In genomic region chr9:131530930-131531832, GRCh38 we compare ENCODE assay signal across 1 cellular context.
TF ChIP-seq lines count a peak whose summit lies in the region.

TSS of gene UCK1 (minus strand) at chr9:131531263. CDS start at chr9:131531174, 89 bp downstream.

TF ChIP-seq in HEK293, 187 proteins besides CTCF, POLR2A, EP300 and RAD21 (continued from another document and continues in another):
- TF ChIP-seq, protein P1, sequence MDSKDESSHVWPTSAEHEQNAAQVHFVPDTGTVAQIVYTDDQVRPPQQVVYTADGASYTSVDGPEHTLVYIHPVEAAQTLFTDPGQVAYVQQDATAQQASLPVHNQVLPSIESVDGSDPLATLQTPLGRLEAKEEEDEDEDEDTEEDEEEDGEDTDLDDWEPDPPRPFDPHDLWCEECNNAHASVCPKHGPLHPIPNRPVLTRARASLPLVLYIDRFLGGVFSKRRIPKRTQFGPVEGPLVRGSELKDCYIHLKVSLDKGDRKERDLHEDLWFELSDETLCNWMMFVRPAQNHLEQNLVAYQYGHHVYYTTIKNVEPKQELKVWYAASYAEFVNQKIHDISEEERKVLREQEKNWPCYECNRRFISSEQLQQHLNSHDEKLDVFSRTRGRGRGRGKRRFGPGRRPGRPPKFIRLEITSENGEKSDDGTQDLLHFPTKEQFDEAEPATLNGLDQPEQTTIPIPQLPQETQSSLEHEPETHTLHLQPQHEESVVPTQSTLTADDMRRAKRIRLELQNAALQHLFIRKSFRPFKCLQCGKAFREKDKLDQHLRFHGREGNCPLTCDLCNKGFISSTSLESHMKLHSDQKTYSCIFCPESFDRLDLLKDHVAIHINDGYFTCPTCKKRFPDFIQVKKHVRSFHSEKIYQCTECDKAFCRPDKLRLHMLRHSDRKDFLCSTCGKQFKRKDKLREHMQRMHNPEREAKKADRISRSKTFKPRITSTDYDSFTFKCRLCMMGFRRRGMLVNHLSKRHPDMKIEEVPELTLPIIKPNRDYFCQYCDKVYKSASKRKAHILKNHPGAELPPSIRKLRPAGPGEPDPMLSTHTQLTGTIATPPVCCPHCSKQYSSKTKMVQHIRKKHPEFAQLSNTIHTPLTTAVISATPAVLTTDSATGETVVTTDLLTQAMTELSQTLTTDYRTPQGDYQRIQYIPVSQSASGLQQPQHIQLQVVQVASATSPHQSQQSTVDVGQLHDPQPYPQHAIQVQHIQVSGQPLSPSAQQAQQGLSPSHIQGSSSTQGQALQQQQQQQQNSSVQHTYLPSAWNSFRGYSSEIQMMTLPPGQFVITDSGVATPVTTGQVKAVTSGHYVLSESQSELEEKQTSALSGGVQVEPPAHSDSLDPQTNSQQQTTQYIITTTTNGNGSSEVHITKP (tag by site-specific recombination; IDR thresholded peaks at IDR 0.05) = no peak
- TF ChIP-seq ZNF266 (tag by site-specific recombination; IDR thresholded peaks at IDR 0.05; ENCODE audit: low read depth) (no peak), ZNF18 (tag by site-specific recombination; IDR thresholded peaks at IDR 0.05) (no peak), YY2 (tag by site-specific recombination; IDR thresholded peaks at IDR 0.05) (no peak), ZNF175 (tag by site-specific recombination; IDR thresholded peaks at IDR 0.05) (no peak), ZFP3 (tag by site-specific recombination; IDR thresholded peaks at IDR 0.05; ENCODE audit: low read depth) (no peak), ZNF792 (tag by site-specific recombination; IDR thresholded peaks at IDR 0.05) (no peak), ZSCAN23 (tag by site-specific recombination; IDR thresholded peaks at IDR 0.05) (no peak), ZNF121 (tag by site-specific recombination; IDR thresholded peaks at IDR 0.05) (no peak), SETDB1 (IDR thresholded peaks at IDR 0.05; ENCODE audit: insufficient read length, low read length) (no peak), BCL11A (tag by site-specific recombination; IDR thresholded peaks at IDR 0.05; ENCODE audit: low read depth) (no peak), ZFHX2 (tag by site-specific recombination; conservative IDR thresholded peaks at IDR 0.05) (peak; percentile 22; the same call in 1 of the 2 replicates), ZNF600 (tag by site-specific recombination; IDR thresholded peaks at IDR 0.05) (peak; percentile 61; the same call in 1 of the 2 replicates), ZNF10 (tag by site-specific recombination; IDR thresholded peaks at IDR 0.05) (no peak), ZNF302 (tag by site-specific recombination; IDR thresholded peaks at IDR 0.05; ENCODE audit: low read depth) (no peak), ZNF580 (tag by site-specific recombination; IDR thresholded peaks at IDR 0.05) (no peak), ZNF140 (tag by site-specific recombination; IDR thresholded peaks at IDR 0.05) (no peak), ZNF548 (tag by site-specific recombination; IDR thresholded peaks at IDR 0.05) (no peak), ZNF785 (tag by site-specific recombination; IDR thresholded peaks at IDR 0.05) (no peak), PRDM1 (tag by site-specific recombination; IDR thresholded peaks at IDR 0.05) (no peak), SP7 (tag by site-specific recombination; IDR thresholded peaks at IDR 0.05) (peak; percentile 28; the same call in 1 of the 2 replicates), ZNF660 (tag by site-specific recombination; IDR thresholded peaks at IDR 0.05) (0 out of 2 replicates have a peak, but pooled peaks have one; percentile 54), ZNF138 (tag by site-specific recombination; IDR thresholded peaks at IDR 0.05; ENCODE audit: borderline replicate concordance) (no peak), ZNF701 (tag by site-specific recombination; IDR thresholded peaks at IDR 0.05) (no peak), ZNF211 (tag by site-specific recombination; IDR thresholded peaks at IDR 0.05; ENCODE audit: low read depth) (no peak), ZNF510 (tag by site-specific recombination; IDR thresholded peaks at IDR 0.05; ENCODE audit: insufficient replicate concordance) (no peak), SP2 (tag by site-specific recombination; IDR thresholded peaks at IDR 0.05) (peak; percentile 43), ZNF391 (tag by site-specific recombination; IDR thresholded peaks at IDR 0.05; ENCODE audit: borderline replicate concordance, low read depth) (no peak), MYNN (tag by site-specific recombination; IDR thresholded peaks at IDR 0.05; ENCODE audit: borderline replicate concordance) (no peak), ZNF221 (tag by site-specific recombination; IDR thresholded peaks at IDR 0.05; ENCODE audit: borderline replicate concordance) (no peak), ZNF114 (tag by site-specific recombination; IDR thresholded peaks at IDR 0.05) (no peak), ZNF76 (tag by site-specific recombination; IDR thresholded peaks at IDR 0.05; ENCODE audit: borderline replicate concordance, low read depth) (peak; percentile 93), SP3 (tag by site-specific recombination; IDR thresholded peaks at IDR 0.05) (peak; percentile 70), ZNF16 (tag by site-specific recombination; IDR thresholded peaks at IDR 0.05; ENCODE audit: low read depth) (no peak), ZBTB7A (tag by site-specific recombination; IDR thresholded peaks at IDR 0.05; ENCODE audit: low read depth) (no peak), ZSCAN30 (tag by site-specific recombination; IDR thresholded peaks at IDR 0.05) (no peak; the same call in 1 of the 2 replicates), ZBTB8A (tag by site-specific recombination; IDR thresholded peaks at IDR 0.05) (peak; percentile 55; the same call in 1 of the 2 replicates), ZNF596 (tag by site-specific recombination; IDR thresholded peaks at IDR 0.05) (no peak), ZBTB21 (tag by site-specific recombination; IDR thresholded peaks at IDR 0.05) (no peak), ZNF433 (tag by site-specific recombination; IDR thresholded peaks at IDR 0.05; ENCODE audit: low read depth) (no peak), GFI1B (tag by site-specific recombination; IDR thresholded peaks at IDR 0.05) (no peak), HOXA7 (CRISPR knock-in tag; IDR thresholded peaks at IDR 0.05; ENCODE audit: borderline replicate concordance) (no peak), ZNF335 (tag by site-specific recombination; conservative IDR thresholded peaks at IDR 0.05) (peak; percentile 60), ZNF768 (tag by site-specific recombination; IDR thresholded peaks at IDR 0.05) (no peak), ZNF416 (tag by site-specific recombination; IDR thresholded peaks at IDR 0.05) (no peak)
- TF ChIP-seq, protein P2, sequence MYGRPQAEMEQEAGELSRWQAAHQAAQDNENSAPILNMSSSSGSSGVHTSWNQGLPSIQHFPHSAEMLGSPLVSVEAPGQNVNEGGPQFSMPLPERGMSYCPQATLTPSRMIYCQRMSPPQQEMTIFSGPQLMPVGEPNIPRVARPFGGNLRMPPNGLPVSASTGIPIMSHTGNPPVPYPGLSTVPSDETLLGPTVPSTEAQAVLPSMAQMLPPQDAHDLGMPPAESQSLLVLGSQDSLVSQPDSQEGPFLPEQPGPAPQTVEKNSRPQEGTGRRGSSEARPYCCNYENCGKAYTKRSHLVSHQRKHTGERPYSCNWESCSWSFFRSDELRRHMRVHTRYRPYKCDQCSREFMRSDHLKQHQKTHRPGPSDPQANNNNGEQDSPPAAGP (tag by site-specific recombination; IDR thresholded peaks at IDR 0.05) = no peak
- TF ChIP-seq, protein P3, sequence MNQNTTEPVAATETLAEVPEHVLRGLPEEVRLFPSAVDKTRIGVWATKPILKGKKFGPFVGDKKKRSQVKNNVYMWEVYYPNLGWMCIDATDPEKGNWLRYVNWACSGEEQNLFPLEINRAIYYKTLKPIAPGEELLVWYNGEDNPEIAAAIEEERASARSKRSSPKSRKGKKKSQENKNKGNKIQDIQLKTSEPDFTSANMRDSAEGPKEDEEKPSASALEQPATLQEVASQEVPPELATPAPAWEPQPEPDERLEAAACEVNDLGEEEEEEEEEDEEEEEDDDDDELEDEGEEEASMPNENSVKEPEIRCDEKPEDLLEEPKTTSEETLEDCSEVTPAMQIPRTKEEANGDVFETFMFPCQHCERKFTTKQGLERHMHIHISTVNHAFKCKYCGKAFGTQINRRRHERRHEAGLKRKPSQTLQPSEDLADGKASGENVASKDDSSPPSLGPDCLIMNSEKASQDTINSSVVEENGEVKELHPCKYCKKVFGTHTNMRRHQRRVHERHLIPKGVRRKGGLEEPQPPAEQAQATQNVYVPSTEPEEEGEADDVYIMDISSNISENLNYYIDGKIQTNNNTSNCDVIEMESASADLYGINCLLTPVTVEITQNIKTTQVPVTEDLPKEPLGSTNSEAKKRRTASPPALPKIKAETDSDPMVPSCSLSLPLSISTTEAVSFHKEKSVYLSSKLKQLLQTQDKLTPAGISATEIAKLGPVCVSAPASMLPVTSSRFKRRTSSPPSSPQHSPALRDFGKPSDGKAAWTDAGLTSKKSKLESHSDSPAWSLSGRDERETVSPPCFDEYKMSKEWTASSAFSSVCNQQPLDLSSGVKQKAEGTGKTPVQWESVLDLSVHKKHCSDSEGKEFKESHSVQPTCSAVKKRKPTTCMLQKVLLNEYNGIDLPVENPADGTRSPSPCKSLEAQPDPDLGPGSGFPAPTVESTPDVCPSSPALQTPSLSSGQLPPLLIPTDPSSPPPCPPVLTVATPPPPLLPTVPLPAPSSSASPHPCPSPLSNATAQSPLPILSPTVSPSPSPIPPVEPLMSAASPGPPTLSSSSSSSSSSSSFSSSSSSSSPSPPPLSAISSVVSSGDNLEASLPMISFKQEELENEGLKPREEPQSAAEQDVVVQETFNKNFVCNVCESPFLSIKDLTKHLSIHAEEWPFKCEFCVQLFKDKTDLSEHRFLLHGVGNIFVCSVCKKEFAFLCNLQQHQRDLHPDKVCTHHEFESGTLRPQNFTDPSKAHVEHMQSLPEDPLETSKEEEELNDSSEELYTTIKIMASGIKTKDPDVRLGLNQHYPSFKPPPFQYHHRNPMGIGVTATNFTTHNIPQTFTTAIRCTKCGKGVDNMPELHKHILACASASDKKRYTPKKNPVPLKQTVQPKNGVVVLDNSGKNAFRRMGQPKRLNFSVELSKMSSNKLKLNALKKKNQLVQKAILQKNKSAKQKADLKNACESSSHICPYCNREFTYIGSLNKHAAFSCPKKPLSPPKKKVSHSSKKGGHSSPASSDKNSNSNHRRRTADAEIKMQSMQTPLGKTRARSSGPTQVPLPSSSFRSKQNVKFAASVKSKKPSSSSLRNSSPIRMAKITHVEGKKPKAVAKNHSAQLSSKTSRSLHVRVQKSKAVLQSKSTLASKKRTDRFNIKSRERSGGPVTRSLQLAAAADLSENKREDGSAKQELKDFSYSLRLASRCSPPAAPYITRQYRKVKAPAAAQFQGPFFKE (tag by site-specific recombination; IDR thresholded peaks at IDR 0.05; ENCODE audit: borderline replicate concordance) = no peak
- TF ChIP-seq, protein P4, sequence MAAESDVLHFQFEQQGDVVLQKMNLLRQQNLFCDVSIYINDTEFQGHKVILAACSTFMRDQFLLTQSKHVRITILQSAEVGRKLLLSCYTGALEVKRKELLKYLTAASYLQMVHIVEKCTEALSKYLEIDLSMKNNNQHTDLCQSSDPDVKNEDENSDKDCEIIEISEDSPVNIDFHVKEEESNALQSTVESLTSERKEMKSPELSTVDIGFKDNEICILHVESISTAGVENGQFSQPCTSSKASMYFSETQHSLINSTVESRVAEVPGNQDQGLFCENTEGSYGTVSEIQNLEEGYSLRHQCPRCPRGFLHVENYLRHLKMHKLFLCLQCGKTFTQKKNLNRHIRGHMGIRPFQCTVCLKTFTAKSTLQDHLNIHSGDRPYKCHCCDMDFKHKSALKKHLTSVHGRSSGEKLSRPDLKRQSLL (tag by site-specific recombination; IDR thresholded peaks at IDR 0.05) = no peak
- TF ChIP-seq, protein P5, sequence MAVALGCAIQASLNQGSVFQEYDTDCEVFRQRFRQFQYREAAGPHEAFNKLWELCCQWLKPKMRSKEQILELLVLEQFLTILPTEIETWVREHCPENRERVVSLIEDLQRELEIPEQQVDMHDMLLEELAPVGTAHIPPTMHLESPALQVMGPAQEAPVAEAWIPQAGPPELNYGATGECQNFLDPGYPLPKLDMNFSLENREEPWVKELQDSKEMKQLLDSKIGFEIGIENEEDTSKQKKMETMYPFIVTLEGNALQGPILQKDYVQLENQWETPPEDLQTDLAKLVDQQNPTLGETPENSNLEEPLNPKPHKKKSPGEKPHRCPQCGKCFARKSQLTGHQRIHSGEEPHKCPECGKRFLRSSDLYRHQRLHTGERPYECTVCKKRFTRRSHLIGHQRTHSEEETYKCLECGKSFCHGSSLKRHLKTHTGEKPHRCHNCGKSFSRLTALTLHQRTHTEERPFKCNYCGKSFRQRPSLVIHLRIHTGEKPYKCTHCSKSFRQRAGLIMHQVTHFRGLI (tag by site-specific recombination; IDR thresholded peaks at IDR 0.05) = no peak
- TF ChIP-seq, protein P6, sequence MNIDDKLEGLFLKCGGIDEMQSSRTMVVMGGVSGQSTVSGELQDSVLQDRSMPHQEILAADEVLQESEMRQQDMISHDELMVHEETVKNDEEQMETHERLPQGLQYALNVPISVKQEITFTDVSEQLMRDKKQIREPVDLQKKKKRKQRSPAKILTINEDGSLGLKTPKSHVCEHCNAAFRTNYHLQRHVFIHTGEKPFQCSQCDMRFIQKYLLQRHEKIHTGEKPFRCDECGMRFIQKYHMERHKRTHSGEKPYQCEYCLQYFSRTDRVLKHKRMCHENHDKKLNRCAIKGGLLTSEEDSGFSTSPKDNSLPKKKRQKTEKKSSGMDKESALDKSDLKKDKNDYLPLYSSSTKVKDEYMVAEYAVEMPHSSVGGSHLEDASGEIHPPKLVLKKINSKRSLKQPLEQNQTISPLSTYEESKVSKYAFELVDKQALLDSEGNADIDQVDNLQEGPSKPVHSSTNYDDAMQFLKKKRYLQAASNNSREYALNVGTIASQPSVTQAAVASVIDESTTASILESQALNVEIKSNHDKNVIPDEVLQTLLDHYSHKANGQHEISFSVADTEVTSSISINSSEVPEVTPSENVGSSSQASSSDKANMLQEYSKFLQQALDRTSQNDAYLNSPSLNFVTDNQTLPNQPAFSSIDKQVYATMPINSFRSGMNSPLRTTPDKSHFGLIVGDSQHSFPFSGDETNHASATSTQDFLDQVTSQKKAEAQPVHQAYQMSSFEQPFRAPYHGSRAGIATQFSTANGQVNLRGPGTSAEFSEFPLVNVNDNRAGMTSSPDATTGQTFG (tag by site-specific recombination; IDR thresholded peaks at IDR 0.05; ENCODE audit: borderline replicate concordance) = no peak
